Comparison of ENCODE assay signal across 16 cellular contexts in genomic region chr3:17466028-17466427, GRCh38.
"Had no signal": no experiment of that assay in that cellular context is flagged by ENCODE, and none has a peak within 500 bp of the region (broad histone marks: within the 10 kb centered on the region; RNA-seq: fewer than 3 reads in every experiment).

No MANE protein-coding gene starts in this region.

- H3K36me3 ChIP-seq: thoracic aorta had no signal

- ATAC-seq: activated CD8-positive, alpha-beta T cell treated with anti-CD3 and anti-CD28 coated beads for 36 hours; activated T-cell treated with anti-CD3 and anti-CD28 coated beads, Interleukin-2, amount 50 U/mL, for 4 hours; sciatic nerve; T-helper 17 cell had no signal

- H3K27ac ChIP-seq: thoracic aorta had no signal

- H3K4me3 ChIP-seq: lung, thoracic aorta had no signal

- H3K9me3 ChIP-seq: thoracic aorta had no signal

- DNase-seq: activated CD4-positive, alpha-beta T cell treated with anti-CD3 and anti-CD28 coated beads for 4 hours; activated CD8-positive, alpha-beta T cell treated with anti-CD3 and anti-CD28 coated beads for 36 hours; activated effector memory CD4-positive, alpha-beta T cell treated with Interleukin-2 at 50 U/mL for 16 hours; activated T-cell treated with anti-CD3 and anti-CD28 coated beads, Interleukin-2, amount 50 U/mL, for 4 hours; amniotic stem cell; central memory CD4-positive, alpha-beta T cell; cortex of kidney; effector CD4-positive, alpha-beta T cell; islet precursor cell; midbrain; stimulated activated CD4-positive, alpha-beta T cell treated with anti-CD3 and anti-CD28 coated beads, Interleukin-12 subunit alpha, Interleukin-12 subunit beta, amount 100 ng/mL, for 4 hours; stimulated activated CD4-positive, alpha-beta T cell treated with anti-CD3 and anti-CD28 coated beads, Interleukin-2, amount 100 ng/mL, for 24 hours; T-helper 17 cell had no signal
